Comparison of ENCODE assay signal across 11 cellular contexts in genomic region chr19:10417598-10418280, GRCh38. TPM values are rescaled to one million over a fixed set of nuclear protein-coding genes. Genes with fewer than 3 reads are reported as not detected.
DNase-seq lines count a peak whose midpoint lies in the region; ATAC-seq and TF ChIP-seq lines count a peak whose summit lies in the region.
"Had no signal": no experiment of that assay in that cellular context is flagged by ENCODE, and none has a peak within 500 bp of the region (broad histone marks: within the 10 kb centered on the region; RNA-seq: fewer than 3 reads in every experiment).

No MANE protein-coding gene starts in this region.

- H3K4me3 ChIP-seq in KMS-11 (IDR thresholded peaks at IDR 0.05; ENCODE audit: insufficient read depth, low read depth, low read length) (no peak overlapping the region), adipocyte (ENCODE audit: low read length) (no peak overlapping the region), stomach (no peak overlapping the region)

- WGBS in stomach, 5 donors = 8 to 15% (median 10%) methylated on average over 14 to 29 of the region's 29 CpGs

- H3K4me2 ChIP-seq in KMS-11 = peak overlapping the region; percentile 93; the same call in 1 of the 2 replicates

- DNase-seq in DMS79 treated with DMSO at 0.1 percent for 48 hours (lab: John Stamatoyannopoulos, UW) (peak; percentile 47), DMS79 (lab: John Stamatoyannopoulos, UW) (no peak), adipocyte (ENCODE audit: low read depth) (peak; percentile 34), T-cell (no peak), stomach (no peak)
- no peak for DNase-seq in natural killer cell treated with Interleukin-12 subunit alpha and Interleukin-12 subunit beta and Interleukin-15 and Interleukin-18, amount 100 ng/mL, for 72 hours (ENCODE audit: low spot score)
- DNase-seq: activated CD4-positive, alpha-beta T cell treated with anti-CD3 and anti-CD28 coated beads for 1 hour; NCI-H1048 had no signal

- POLR2A ChIA-PET in T-cell (lab: Charles Lee) = no interaction called here

- H4K20me1 ChIP-seq in KMS-11 (ENCODE audit: insufficient read depth) = no peaks in the 10 kb centered on the region

- no peak for TF ChIP-seq CTCF in KMS-11 (conservative IDR thresholded peaks at IDR 0.05; ENCODE audit: low read depth, low read length)
- no peak for TF ChIP-seq CTCF in stomach (IDR thresholded peaks at IDR 0.05)

- no peak overlapping the region for H3K27ac ChIP-seq in KMS-11
- H3K27ac ChIP-seq in stomach = no peak overlapping the region

- H3K36me3 ChIP-seq in KMS-11 (ENCODE audit: insufficient read depth) (no peaks in the 10 kb centered on the region), adipocyte (ENCODE audit: control insufficient read depth, insufficient read depth, low read length, severe bottlenecking) (no peaks in the 10 kb centered on the region), stomach (no peaks in the 10 kb centered on the region)
- H3K36me3 ChIP-seq: upper lobe of left lung had no signal

- H3K27me3 Mint-ChIP-seq in natural killer cell treated with Interleukin-12 subunit alpha and Interleukin-12 subunit beta and Interleukin-15 and Interleukin-18, amount 100 ng/mL, for 72 hours = peaks cover 11 to 14% of the 10 kb centered on the region in 2 donors
- H3K27me3 Mint-ChIP-seq in T-cell = peaks cover 39 to 46% of the 10 kb centered on the region in 2 donors

- no peak overlapping the region for H2AFZ ChIP-seq in KMS-11 (ENCODE audit: low read depth)

- peaks cover 16% of the 10 kb centered on the region; the same call in 1 of the 2 replicates for H3K79me2 ChIP-seq in KMS-11 (ENCODE audit: insufficient read depth, low read depth)

- peak overlapping the region; percentile 76 for H3K4me3 Mint-ChIP-seq in natural killer cell treated with Interleukin-12 subunit alpha and Interleukin-12 subunit beta and Interleukin-15 and Interleukin-18, amount 100 ng/mL, for 72 hours
- peak overlapping the region in 1 of 3 donors; percentile 72 for H3K4me3 Mint-ChIP-seq in T-cell

- CTCF ChIA-PET in T-cell (lab: Charles Lee) = interaction anchor here in 1 of 2 donors (0.6 to 3.2 kb wide), 6 partner anchors 10 to 146 kb away, joined by 3 to 27 read pairs (median 7); partner anchors contain the start of gene CDC37

- H3K27ac Mint-ChIP-seq in natural killer cell treated with Interleukin-12 subunit alpha and Interleukin-12 subunit beta and Interleukin-15 and Interleukin-18, amount 100 ng/mL, for 72 hours = peak overlapping the region; percentile 6 to 62
- H3K27ac Mint-ChIP-seq in T-cell = no peak overlapping the region

- no peak for ATAC-seq in natural killer cell treated with Interleukin-12 subunit alpha and Interleukin-12 subunit beta and Interleukin-15 and Interleukin-18, amount 100 ng/mL, for 72 hours
- no peak for ATAC-seq in T-cell (replicated peaks in 1 of 4)
- no peak for ATAC-seq in HG03280 (IDR thresholded peaks at IDR 0.05; ENCODE audit: unreplicated experiment)

- H3K27me3 ChIP-seq in KMS-11 (ENCODE audit: insufficient read depth, low read depth) = no peaks in the 10 kb centered on the region; the same call in 1 of the 2 replicates
- peaks cover 32% of the 10 kb centered on the region for H3K27me3 ChIP-seq in adipocyte (replicated peaks; ENCODE audit: control insufficient read depth, insufficient read depth, low read length)
- peaks cover 30 to 73% (median 67%) of the 10 kb centered on the region in 3 donors for H3K27me3 ChIP-seq in stomach

- no peaks in the 10 kb centered on the region for H3K36me3 Mint-ChIP-seq in natural killer cell treated with Interleukin-12 subunit alpha and Interleukin-12 subunit beta and Interleukin-15 and Interleukin-18, amount 100 ng/mL, for 72 hours
- no peaks in the 10 kb centered on the region for H3K36me3 Mint-ChIP-seq in T-cell

- H3K9ac ChIP-seq in KMS-11 (no peak overlapping the region), adipocyte (ENCODE audit: low read length) (no peak overlapping the region)

- H3K4me1 ChIP-seq in KMS-11 (ENCODE audit: low read depth, poor library complexity, severe bottlenecking) = peaks cover 61% of the 10 kb centered on the region
- peaks cover 16% of the 10 kb centered on the region for H3K4me1 ChIP-seq in adipocyte (ENCODE audit: control insufficient read depth, insufficient read depth, low read length)
- H3K4me1 ChIP-seq in stomach = peaks cover 37 to 62% (median 51%) of the 10 kb centered on the region in 4 donors

- no peak for TF ChIP-seq POLR2A in stomach (IDR thresholded peaks at IDR 0.05)

- TF ChIP-seq EP300 in stomach (IDR thresholded peaks at IDR 0.05) = no peak

- H3K9me3 Mint-ChIP-seq in natural killer cell treated with Interleukin-12 subunit alpha and Interleukin-12 subunit beta and Interleukin-15 and Interleukin-18, amount 100 ng/mL, for 72 hours = no peaks in the 10 kb centered on the region
- H3K9me3 Mint-ChIP-seq in T-cell = no peaks in the 10 kb centered on the region

- H3K9me3 ChIP-seq in adipocyte (ENCODE audit: control insufficient read depth, low read length) (no peaks in the 10 kb centered on the region), stomach (peaks cover 0 to 8% (median 3%) of the 10 kb centered on the region in 4 donors)

- H3K4me1 Mint-ChIP-seq in natural killer cell treated with Interleukin-12 subunit alpha and Interleukin-12 subunit beta and Interleukin-15 and Interleukin-18, amount 100 ng/mL, for 72 hours (ENCODE audit: low read depth in 2 of 2) = peaks cover 50 to 53% of the 10 kb centered on the region in 2 donors
- H3K4me1 Mint-ChIP-seq in T-cell = peaks cover 43 to 58% (median 53%) of the 10 kb centered on the region in 3 donors

- intact Hi-C loops in stomach (cut with DNase I; ENCODE audit: low total_unique reads) = no loop called here

RNA-seq across cellular contexts. Expression of gene PDE4A, which starts 2.6 kb away (rescaled TPM):
- 10 to 100 TPM; 14.5 to 46.6 TPM for total RNA-seq in natural killer cell treated with Interleukin-12 subunit alpha and Interleukin-12 subunit beta and Interleukin-15 and Interleukin-18, amount 100 ng/mL, for 72 hours
- total RNA-seq in T-cell = 10 to 100 TPM in 1 of 5 donors, 1 to 10 TPM in 4; 2.2 to 13.3 (median 6.2) TPM
- total RNA-seq in stomach = 10 to 100 TPM in 2 of 5 donors, 1 to 10 TPM in 3; 2.3 to 30.7 (median 8.9) TPM
- 10 to 100 TPM in 2 of 3 donors, 1 to 10 TPM in 1; 5.0 to 12.9 (median 11.0) TPM for polyA plus RNA-seq in stomach

RNA-seq across cellular contexts. Expression of gene CDC37, which starts 14.4 kb away (rescaled TPM):
- 100 to 1,000 TPM; 228 to 368 TPM for total RNA-seq in natural killer cell treated with Interleukin-12 subunit alpha and Interleukin-12 subunit beta and Interleukin-15 and Interleukin-18, amount 100 ng/mL, for 72 hours
- total RNA-seq in T-cell (100 to 1,000 TPM; 163 to 205 (median 190) TPM), stomach (100 to 1,000 TPM in 4 of 5 donors, 10 to 100 TPM in 1; 84.3 to 390 (median 174) TPM)
- 100 to 1,000 TPM; 145 to 179 (median 164) TPM for polyA plus RNA-seq in stomach

RNA-seq across cellular contexts. Expression of gene TYK2, which starts 37.4 kb away (rescaled TPM):
- 100 to 1,000 TPM; 310 to 453 TPM for total RNA-seq in natural killer cell treated with Interleukin-12 subunit alpha and Interleukin-12 subunit beta and Interleukin-15 and Interleukin-18, amount 100 ng/mL, for 72 hours
- total RNA-seq in T-cell (100 to 1,000 TPM; 277 to 346 (median 323) TPM), stomach (100 to 1,000 TPM in 4 of 5 donors, 10 to 100 TPM in 1; 45.2 to 365 (median 314) TPM)
- 100 to 1,000 TPM in 2 of 3 donors, 10 to 100 TPM in 1; 88.8 to 144 (median 107) TPM for polyA plus RNA-seq in stomach

Comparison
In these comparisons a context has a peak if more than half of its experiments do, and no peak if none do; other contexts are left out.
1. DNase-seq: peak in DMS79 treated with DMSO at 0.1 percent for 48 hours (single experiment) and adipocyte (single experiment); none in DMS79 (single experiment), natural killer cell treated with Interleukin-12 subunit alpha and Interleukin-12 subunit beta and Interleukin-15 and Interleukin-18, amount 100 ng/mL, for 72 hours (single experiment), T-cell (0 of 34) and stomach (single experiment).
2. H3K27ac Mint-ChIP-seq: peak in natural killer cell treated with Interleukin-12 subunit alpha and Interleukin-12 subunit beta and Interleukin-15 and Interleukin-18, amount 100 ng/mL, for 72 hours (2 of 2); none in T-cell (0 of 2).